37 cellular contexts compared by ENCODE assay signal in genomic region chrX:94045724-94046123, GRCh38.
"Had no signal": no experiment of that assay in that cellular context is flagged by ENCODE, and none has a peak within 500 bp of the region (broad histone marks: within the 10 kb centered on the region; RNA-seq: fewer than 3 reads in every experiment).

No MANE protein-coding gene starts in this region.

- H3K27ac Mint-ChIP-seq: activated CD4-positive, alpha-beta memory T cell treated with anti-CD3 and anti-CD28 coated beads for 36 hours; activated CD4-positive, alpha-beta T cell treated with anti-CD3 and anti-CD28 coated beads for 36 hours; activated CD4-positive, alpha-beta T cell treated with anti-CD3 and anti-CD28 coated beads, Interleukin-2, amount 10 ng/mL, durations not matched to agents 24 days and 14 days; activated CD8-positive, alpha-beta memory T cell treated with anti-CD3 and anti-CD28 coated beads, Interleukin-2, amount 10 ng/mL, durations not matched to agents 7 days and 5 days; activated CD8-positive, alpha-beta T cell treated with anti-CD3 and anti-CD28 coated beads, Interleukin-2, amount 10 ng/mL, durations not matched to agents 7 days and 5 days; activated naive CD4-positive, alpha-beta T cell treated with anti-CD3 and anti-CD28 coated beads for 36 hours; activated naive CD4-positive, alpha-beta T cell treated with anti-CD3 and anti-CD28 coated beads, Interleukin-2, amount 50 U/mL, for 24 hours; activated naive CD8-positive, alpha-beta T cell treated with anti-CD3 and anti-CD28 coated beads for 36 hours; activated naive CD8-positive, alpha-beta T cell treated with anti-CD3 and anti-CD28 coated beads, Interleukin-2, amount 50 U/mL, for 24 hours; activated T-helper 1 cell treated with anti-CD3 and anti-CD28 coated beads, Interleukin-12 subunit alpha, Interleukin-12 subunit beta, Interleukin-2, Interleukin-4 antibody, amounts not matched to agents 30 ng/mL and 10 ng/mL and 1 ng/mL, durations not matched to agents 14 hours and 24 hours and 36 hours; activated T-helper 2 cell treated with anti-CD3 and anti-CD28 coated beads, Interferon-gamma antibody, Interleukin-2, Interleukin-4, amounts not matched to agents 10 μg/mL and 5 μg/mL and 100 μg/mL, durations not matched to agents 14 hours and 24 hours and 36 hours; T-cell; T-helper 17 cell; T-helper 2 cell treated with Interferon-gamma antibody and Interleukin-4, amounts not matched to agents 5 μg/mL and 100 μg/mL, for 36 hours had no signal

- H3K9me3 Mint-ChIP-seq: activated CD4-positive, alpha-beta memory T cell treated with anti-CD3 and anti-CD28 coated beads for 36 hours; activated CD4-positive, alpha-beta T cell treated with anti-CD3 and anti-CD28 coated beads, Interleukin-2, amount 10 ng/mL, durations not matched to agents 24 days and 14 days; activated naive CD4-positive, alpha-beta T cell treated with anti-CD3 and anti-CD28 coated beads for 36 hours; activated naive CD4-positive, alpha-beta T cell treated with anti-CD3 and anti-CD28 coated beads, Interleukin-2, amount 50 U/mL, for 24 hours; activated naive CD8-positive, alpha-beta T cell treated with anti-CD3 and anti-CD28 coated beads for 36 hours; activated T-helper 1 cell treated with anti-CD3 and anti-CD28 coated beads, Interleukin-12 subunit alpha, Interleukin-12 subunit beta, Interleukin-2, Interleukin-4 antibody, amounts not matched to agents 30 ng/mL and 10 ng/mL and 1 ng/mL, durations not matched to agents 14 hours and 24 hours and 36 hours; T-cell; T-helper 2 cell treated with Interferon-gamma antibody and Interleukin-4, amounts not matched to agents 5 μg/mL and 100 μg/mL, for 36 hours had no signal

- DNase-seq: activated CD4-positive, alpha-beta memory T cell treated with anti-CD3 and anti-CD28 coated beads for 36 hours; activated CD4-positive, alpha-beta T cell treated with anti-CD3 and anti-CD28 coated beads for 36 hours; activated CD4-positive, alpha-beta T cell treated with anti-CD3 and anti-CD28 coated beads, Interleukin-2, amount 10 ng/mL, durations not matched to agents 24 days and 14 days; activated CD4-positive, CD25-positive, alpha-beta regulatory T cell; activated CD4-positive, CD25-positive, alpha-beta regulatory T cell treated with anti-CD3 and anti-CD28 coated beads, Interleukin-2, amount 50 U/mL, for 72 hours; activated CD8-positive, alpha-beta memory T cell treated with anti-CD3 and anti-CD28 coated beads, Interleukin-2, amount 10 ng/mL, durations not matched to agents 7 days and 5 days; activated CD8-positive, alpha-beta memory T cell treated with anti-CD3 and anti-CD28 coated beads, Interleukin-2, amount 50 U/mL, for 4 hours; activated CD8-positive, alpha-beta T cell treated with anti-CD3 and anti-CD28 coated beads, Interleukin-2, amount 10 ng/mL, durations not matched to agents 7 days and 5 days; activated effector memory CD4-positive, alpha-beta T cell treated with anti-CD3 and anti-CD28 coated beads, Interleukin-2, amount 50 U/mL, for 16 hours; activated naive CD4-positive, alpha-beta T cell treated with anti-CD3 and anti-CD28 coated beads for 36 hours; activated naive CD8-positive, alpha-beta T cell treated with anti-CD3 and anti-CD28 coated beads for 36 hours; activated naive CD8-positive, alpha-beta T cell treated with anti-CD3 and anti-CD28 coated beads, Interleukin-2, amount 50 U/mL, for 24 hours; activated T-cell treated with anti-CD3 and anti-CD28 coated beads, Interleukin-2, amount 50 U/mL, for 1 hour; activated T-cell treated with anti-CD3 and anti-CD28 coated beads, Interleukin-2, amount 50 U/mL, for 48 hours; adrenal gland; amygdala; aorta; body of pancreas; caudate nucleus; cortex of kidney; dermis blood vessel endothelial cell; effector CD8-positive, alpha-beta T cell; esophagus squamous epithelium; foreskin melanocyte; T-cell; T-helper 17 cell; T1000; WERI-Rb-1 had no signal

- H3K4me3 ChIP-seq: adrenal gland, body of pancreas, esophagus squamous epithelium, gastroesophageal sphincter had no signal

- H3K4me1 ChIP-seq: adrenal gland, body of pancreas, esophagus squamous epithelium, gastroesophageal sphincter had no signal

- H3K27ac ChIP-seq: adrenal gland, body of pancreas, epithelial cell of prostate, esophagus squamous epithelium, gastroesophageal sphincter, WERI-Rb-1 had no signal

- H3K36me3 Mint-ChIP-seq: activated CD4-positive, alpha-beta memory T cell treated with anti-CD3 and anti-CD28 coated beads for 36 hours; activated CD8-positive, alpha-beta memory T cell treated with anti-CD3 and anti-CD28 coated beads, Interleukin-2, amount 10 ng/mL, durations not matched to agents 7 days and 5 days; activated naive CD4-positive, alpha-beta T cell treated with anti-CD3 and anti-CD28 coated beads, Interleukin-2, amount 50 U/mL, for 24 hours; activated naive CD8-positive, alpha-beta T cell treated with anti-CD3 and anti-CD28 coated beads for 36 hours; T-cell had no signal

- H3K27me3 ChIP-seq: body of pancreas, esophagus squamous epithelium, gastroesophageal sphincter had no signal

- H3K27me3 Mint-ChIP-seq: activated CD4-positive, alpha-beta memory T cell treated with anti-CD3 and anti-CD28 coated beads for 36 hours; activated CD4-positive, alpha-beta T cell treated with anti-CD3 and anti-CD28 coated beads for 36 hours; activated CD4-positive, alpha-beta T cell treated with anti-CD3 and anti-CD28 coated beads, Interleukin-2, amount 10 ng/mL, durations not matched to agents 24 days and 14 days; activated CD8-positive, alpha-beta memory T cell treated with anti-CD3 and anti-CD28 coated beads, Interleukin-2, amount 10 ng/mL, durations not matched to agents 7 days and 5 days; activated naive CD4-positive, alpha-beta T cell treated with anti-CD3 and anti-CD28 coated beads, Interleukin-2, amount 50 U/mL, for 24 hours; activated naive CD8-positive, alpha-beta T cell treated with anti-CD3 and anti-CD28 coated beads for 36 hours; activated naive CD8-positive, alpha-beta T cell treated with anti-CD3 and anti-CD28 coated beads, Interleukin-2, amount 50 U/mL, for 24 hours; T-helper 17 cell had no signal

- H3K36me3 ChIP-seq: adrenal gland, esophagus squamous epithelium, gastroesophageal sphincter, WERI-Rb-1 had no signal

- H3K4me1 Mint-ChIP-seq: activated CD4-positive, alpha-beta T cell treated with anti-CD3 and anti-CD28 coated beads for 36 hours; activated CD4-positive, alpha-beta T cell treated with anti-CD3 and anti-CD28 coated beads, Interleukin-2, amount 10 ng/mL, durations not matched to agents 24 days and 14 days; activated CD8-positive, alpha-beta memory T cell treated with anti-CD3 and anti-CD28 coated beads, Interleukin-2, amount 10 ng/mL, durations not matched to agents 7 days and 5 days; activated naive CD4-positive, alpha-beta T cell treated with anti-CD3 and anti-CD28 coated beads, Interleukin-2, amount 50 U/mL, for 24 hours; activated naive CD8-positive, alpha-beta T cell treated with anti-CD3 and anti-CD28 coated beads for 36 hours; activated naive CD8-positive, alpha-beta T cell treated with anti-CD3 and anti-CD28 coated beads, Interleukin-2, amount 50 U/mL, for 24 hours; T-cell; T-helper 17 cell had no signal

- H3K9me3 ChIP-seq: adrenal gland, body of pancreas, esophagus squamous epithelium, gastroesophageal sphincter had no signal

- H3K4me3 Mint-ChIP-seq: activated CD4-positive, alpha-beta memory T cell treated with anti-CD3 and anti-CD28 coated beads for 36 hours; activated CD4-positive, alpha-beta T cell treated with anti-CD3 and anti-CD28 coated beads for 36 hours; activated CD4-positive, alpha-beta T cell treated with anti-CD3 and anti-CD28 coated beads, Interleukin-2, amount 10 ng/mL, durations not matched to agents 24 days and 14 days; activated CD8-positive, alpha-beta memory T cell treated with anti-CD3 and anti-CD28 coated beads, Interleukin-2, amount 10 ng/mL, durations not matched to agents 7 days and 5 days; activated CD8-positive, alpha-beta T cell treated with anti-CD3 and anti-CD28 coated beads, Interleukin-2, amount 10 ng/mL, durations not matched to agents 7 days and 5 days; activated naive CD4-positive, alpha-beta T cell treated with anti-CD3 and anti-CD28 coated beads for 36 hours; activated naive CD4-positive, alpha-beta T cell treated with anti-CD3 and anti-CD28 coated beads, Interleukin-2, amount 50 U/mL, for 24 hours; activated naive CD8-positive, alpha-beta T cell treated with anti-CD3 and anti-CD28 coated beads for 36 hours; activated naive CD8-positive, alpha-beta T cell treated with anti-CD3 and anti-CD28 coated beads, Interleukin-2, amount 50 U/mL, for 24 hours; activated T-helper 1 cell treated with anti-CD3 and anti-CD28 coated beads, Interleukin-12 subunit alpha, Interleukin-12 subunit beta, Interleukin-2, Interleukin-4 antibody, amounts not matched to agents 30 ng/mL and 10 ng/mL and 1 ng/mL, durations not matched to agents 14 hours and 24 hours and 36 hours; T-cell; T-helper 17 cell; T-helper 2 cell treated with Interferon-gamma antibody and Interleukin-4, amounts not matched to agents 5 μg/mL and 100 μg/mL, for 36 hours had no signal

- FAIRE-seq: colon, endometrium, endothelial cell of umbilical vein had no signal
